Comparison of ENCODE assay signal across 1 cellular context in the genomic region with DNA sequence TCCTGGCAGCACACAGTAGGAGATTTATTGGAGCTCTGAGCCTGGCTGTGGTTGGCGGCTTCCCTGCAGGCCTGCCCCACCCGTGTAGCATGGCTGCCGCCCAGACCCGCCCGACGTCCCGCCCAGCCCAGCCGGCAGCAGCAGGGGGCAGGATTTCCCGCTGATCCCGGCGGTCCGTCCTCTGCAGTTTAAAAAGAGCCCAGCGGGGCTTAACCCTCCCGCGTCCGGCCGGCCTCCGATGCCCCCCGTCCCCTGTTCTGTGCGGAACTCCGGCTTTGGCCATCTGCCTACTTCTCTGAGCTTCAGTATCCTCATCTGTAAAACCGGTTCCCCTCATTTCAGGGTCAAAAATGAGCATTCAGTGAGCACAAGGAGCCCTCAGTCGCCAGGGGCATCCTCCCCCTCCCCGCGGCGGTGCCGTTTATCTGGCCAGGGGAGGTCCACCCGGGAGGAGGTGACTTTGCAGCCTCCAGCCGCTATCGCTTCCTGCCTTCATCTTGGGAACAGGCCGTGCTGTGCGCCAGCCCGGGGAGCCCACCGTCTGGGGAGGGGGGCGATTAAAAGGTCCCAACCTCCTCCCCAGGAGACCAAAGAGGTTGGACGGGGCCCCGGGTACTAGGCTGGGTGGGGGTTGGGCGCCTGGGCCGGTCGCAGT.
A peak's percentile ranks its signal among the peaks of the same experiment; 100 is the strongest.
TF ChIP-seq lines count a peak whose summit lies in the region.

TSS of gene GAS2L1 (plus strand) at position 476 of the 655 bp plus-strand sequence. CDS start 1,456 bp downstream, outside the sequence.

TF ChIP-seq in K562, 482 proteins besides CTCF, POLR2A, EP300 and RAD21 (continued from another document and continues in another):
- no peak for TF ChIP-seq UBTF (IDR thresholded peaks at IDR 0.05; ENCODE audit: borderline replicate concordance in 1 of 2, low read depth in 2 of 2, low read length in 2 of 2)
- TF ChIP-seq ZNF75A (CRISPR knock-in tag; IDR thresholded peaks at IDR 0.05) = no peak
- no peak for TF ChIP-seq POLR2H (tag; IDR thresholded peaks at IDR 0.05; ENCODE audit: low read depth)
- TF ChIP-seq ARID1B (IDR thresholded peaks at IDR 0.05) = peak; percentile 61
- peak; percentile 34 for TF ChIP-seq TAF9B (IDR thresholded peaks at IDR 0.05; ENCODE audit: partially characterized antibody)
- TF ChIP-seq MBD2 (IDR thresholded peaks at IDR 0.05; ENCODE audit: borderline replicate concordance, low read depth) = no peak
- no peak for TF ChIP-seq HNRNPUL1 (IDR thresholded peaks at IDR 0.05; ENCODE audit: low read length)
- no peak for TF ChIP-seq ZNF41 (CRISPR knock-in tag; conservative IDR thresholded peaks at IDR 0.05)
- TF ChIP-seq CEBPG (CRISPR knock-in tag; IDR thresholded peaks at IDR 0.05) = no peak
- no peak for TF ChIP-seq CEBPG (tag; conservative IDR thresholded peaks at IDR 0.05 in 1 of 2, IDR thresholded peaks at IDR 0.05 in 1 of 2)
- TF ChIP-seq EGR1 (conservative IDR thresholded peaks at IDR 0.05) = no peak
- TF ChIP-seq ZNF212 (CRISPR knock-in tag; IDR thresholded peaks at IDR 0.05) = no peak
- TF ChIP-seq PYGO2 (tag; IDR thresholded peaks at IDR 0.05) = no peak
- TF ChIP-seq MYC (IDR thresholded peaks at IDR 0.05; ENCODE audit: low read depth, low read length) = 0 out of 2 replicates have a peak, but pooled peaks have one; percentile 49
- peak; percentile 30; the same call in 1 of the 2 replicates for TF ChIP-seq MYC (CRISPR knock-in tag; IDR thresholded peaks at IDR 0.05; ENCODE audit: borderline replicate concordance, low read depth)
- TF ChIP-seq ZSCAN32 (CRISPR knock-in tag; IDR thresholded peaks at IDR 0.05) = no peak
- TF ChIP-seq NR2C2 (CRISPR knock-in tag; IDR thresholded peaks at IDR 0.05) = no peak
- TF ChIP-seq NR2C2 (tag; IDR thresholded peaks at IDR 0.05) = no peak
- TF ChIP-seq MECOM (CRISPR knock-in tag; IDR thresholded peaks at IDR 0.05) = no peak
- TF ChIP-seq MAFG (tag; conservative IDR thresholded peaks at IDR 0.05) = no peak
- no peak for TF ChIP-seq ZNF707 (CRISPR knock-in tag; conservative IDR thresholded peaks at IDR 0.05)
- TF ChIP-seq PKNOX1 (IDR thresholded peaks at IDR 0.05) = no peak
- peak; percentile 52 for TF ChIP-seq ATF7 (IDR thresholded peaks at IDR 0.05)
- TF ChIP-seq, protein P1, sequence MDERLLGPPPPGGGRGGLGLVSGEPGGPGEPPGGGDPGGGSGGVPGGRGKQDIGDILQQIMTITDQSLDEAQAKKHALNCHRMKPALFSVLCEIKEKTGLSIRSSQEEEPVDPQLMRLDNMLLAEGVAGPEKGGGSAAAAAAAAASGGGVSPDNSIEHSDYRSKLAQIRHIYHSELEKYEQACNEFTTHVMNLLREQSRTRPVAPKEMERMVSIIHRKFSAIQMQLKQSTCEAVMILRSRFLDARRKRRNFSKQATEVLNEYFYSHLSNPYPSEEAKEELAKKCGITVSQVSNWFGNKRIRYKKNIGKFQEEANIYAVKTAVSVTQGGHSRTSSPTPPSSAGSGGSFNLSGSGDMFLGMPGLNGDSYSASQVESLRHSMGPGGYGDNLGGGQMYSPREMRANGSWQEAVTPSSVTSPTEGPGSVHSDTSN (CRISPR knock-in tag; IDR thresholded peaks at IDR 0.05; ENCODE audit: low read depth) = no peak
- TF ChIP-seq, protein P1 (tag; conservative IDR thresholded peaks at IDR 0.05; ENCODE audit: low read depth) = no peak
- TF ChIP-seq DDX20 (tag; IDR thresholded peaks at IDR 0.05; ENCODE audit: low read depth) = no peak
- TF ChIP-seq OTX1 (CRISPR knock-in tag; IDR thresholded peaks at IDR 0.05) = no peak
- TF ChIP-seq ARNT (IDR thresholded peaks at IDR 0.05) = peak in 1 of 2 experiments; percentile 29; a peak in 1 of 4 replicates
- TF ChIP-seq ZNF232 (CRISPR knock-in tag; IDR thresholded peaks at IDR 0.05) = no peak
- TF ChIP-seq ZBED1 (IDR thresholded peaks at IDR 0.05) = no peak
- TF ChIP-seq NCOR1 (IDR thresholded peaks at IDR 0.05) = 0 out of 2 replicates have a peak, but pooled peaks have one; percentile 25
- TF ChIP-seq CUX1 (CRISPR knock-in tag; IDR thresholded peaks at IDR 0.05) = no peak
- TF ChIP-seq ZNF395 (CRISPR knock-in tag; IDR thresholded peaks at IDR 0.05) = no peak
- TF ChIP-seq KDM1A (IDR thresholded peaks at IDR 0.05) = 0 out of 4 replicates have a peak, but pooled peaks of 1 of the 2 experiments have one; percentile 44
- TF ChIP-seq, protein P2, sequence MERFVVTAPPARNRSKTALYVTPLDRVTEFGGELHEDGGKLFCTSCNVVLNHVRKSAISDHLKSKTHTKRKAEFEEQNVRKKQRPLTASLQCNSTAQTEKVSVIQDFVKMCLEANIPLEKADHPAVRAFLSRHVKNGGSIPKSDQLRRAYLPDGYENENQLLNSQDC (CRISPR knock-in tag; IDR thresholded peaks at IDR 0.05) = no peak
- TF ChIP-seq, protein P3, sequence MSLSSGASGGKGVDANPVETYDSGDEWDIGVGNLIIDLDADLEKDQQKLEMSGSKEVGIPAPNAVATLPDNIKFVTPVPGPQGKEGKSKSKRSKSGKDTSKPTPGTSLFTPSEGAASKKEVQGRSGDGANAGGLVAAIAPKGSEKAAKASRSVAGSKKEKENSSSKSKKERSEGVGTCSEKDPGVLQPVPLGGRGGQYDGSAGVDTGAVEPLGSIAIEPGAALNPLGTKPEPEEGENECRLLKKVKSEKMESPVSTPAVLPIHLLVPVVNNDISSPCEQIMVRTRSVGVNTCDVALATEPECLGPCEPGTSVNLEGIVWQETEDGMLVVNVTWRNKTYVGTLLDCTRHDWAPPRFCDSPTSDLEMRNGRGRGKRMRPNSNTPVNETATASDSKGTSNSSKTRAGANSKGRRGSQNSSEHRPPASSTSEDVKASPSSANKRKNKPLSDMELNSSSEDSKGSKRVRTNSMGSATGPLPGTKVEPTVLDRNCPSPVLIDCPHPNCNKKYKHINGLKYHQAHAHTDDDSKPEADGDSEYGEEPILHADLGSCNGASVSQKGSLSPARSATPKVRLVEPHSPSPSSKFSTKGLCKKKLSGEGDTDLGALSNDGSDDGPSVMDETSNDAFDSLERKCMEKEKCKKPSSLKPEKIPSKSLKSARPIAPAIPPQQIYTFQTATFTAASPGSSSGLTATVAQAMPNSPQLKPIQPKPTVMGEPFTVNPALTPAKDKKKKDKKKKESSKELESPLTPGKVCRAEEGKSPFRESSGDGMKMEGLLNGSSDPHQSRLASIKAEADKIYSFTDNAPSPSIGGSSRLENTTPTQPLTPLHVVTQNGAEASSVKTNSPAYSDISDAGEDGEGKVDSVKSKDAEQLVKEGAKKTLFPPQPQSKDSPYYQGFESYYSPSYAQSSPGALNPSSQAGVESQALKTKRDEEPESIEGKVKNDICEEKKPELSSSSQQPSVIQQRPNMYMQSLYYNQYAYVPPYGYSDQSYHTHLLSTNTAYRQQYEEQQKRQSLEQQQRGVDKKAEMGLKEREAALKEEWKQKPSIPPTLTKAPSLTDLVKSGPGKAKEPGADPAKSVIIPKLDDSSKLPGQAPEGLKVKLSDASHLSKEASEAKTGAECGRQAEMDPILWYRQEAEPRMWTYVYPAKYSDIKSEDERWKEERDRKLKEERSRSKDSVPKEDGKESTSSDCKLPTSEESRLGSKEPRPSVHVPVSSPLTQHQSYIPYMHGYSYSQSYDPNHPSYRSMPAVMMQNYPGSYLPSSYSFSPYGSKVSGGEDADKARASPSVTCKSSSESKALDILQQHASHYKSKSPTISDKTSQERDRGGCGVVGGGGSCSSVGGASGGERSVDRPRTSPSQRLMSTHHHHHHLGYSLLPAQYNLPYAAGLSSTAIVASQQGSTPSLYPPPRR (CRISPR knock-in tag; IDR thresholded peaks at IDR 0.05; ENCODE audit: borderline replicate concordance) = no peak
- no peak for TF ChIP-seq FOXJ3 (CRISPR knock-in tag; IDR thresholded peaks at IDR 0.05)
- TF ChIP-seq ZNF561 (CRISPR knock-in tag; conservative IDR thresholded peaks at IDR 0.05) = no peak
- peak; percentile 64 for TF ChIP-seq FOXM1 (IDR thresholded peaks at IDR 0.05; ENCODE audit: low read depth)
- TF ChIP-seq FOXM1 (CRISPR knock-in tag; IDR thresholded peaks at IDR 0.05; ENCODE audit: low read depth) = peak; percentile 13; the same call in 1 of the 2 replicates
- TF ChIP-seq ZNF445 (CRISPR knock-in tag; IDR thresholded peaks at IDR 0.05; ENCODE audit: low read depth) = no peak
- TF ChIP-seq SMARCA5 (IDR thresholded peaks at IDR 0.05) = no peak
- TF ChIP-seq MAX (CRISPR knock-in tag; IDR thresholded peaks at IDR 0.05) = no peak; the same call in 1 of the 2 replicates
- TF ChIP-seq MXI1 (IDR thresholded peaks at IDR 0.05; ENCODE audit: low read depth, low read length) = no peak
